Comparison of ENCODE assay signal across 19 cellular contexts in the genomic region with DNA sequence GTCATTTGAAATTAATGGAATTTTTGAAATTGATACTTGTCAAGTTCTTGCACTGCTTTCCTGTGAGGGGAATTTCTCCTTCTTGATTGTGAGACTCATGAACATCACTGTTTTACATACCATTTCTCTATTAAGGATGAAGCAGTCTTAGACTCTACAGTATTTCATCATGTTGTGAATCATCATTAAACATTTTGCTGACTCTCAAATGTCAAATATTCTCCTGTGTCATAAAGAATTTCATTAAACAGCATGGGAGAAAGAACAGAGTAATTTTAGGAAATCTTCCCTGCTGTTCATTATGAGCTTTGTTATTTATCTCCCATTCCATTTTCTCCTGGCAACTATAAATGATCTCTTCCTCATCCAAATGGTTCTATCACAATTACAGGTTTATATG.
DNase-seq lines count a peak whose midpoint lies in the region; ATAC-seq and TF ChIP-seq lines count a peak whose summit lies in the region.
"Had no signal": no experiment of that assay in that cellular context is flagged by ENCODE, and none has a peak within 500 bp of the region (broad histone marks: within the 10 kb centered on the region; RNA-seq: fewer than 3 reads in every experiment).

No MANE protein-coding gene starts in this region.

- no peak for TF ChIP-seq POLR2A in GM18505 (IDR thresholded peaks at IDR 0.05; ENCODE audit: borderline replicate concordance, extremely low read depth, insufficient read depth, insufficient read length)

- DNase-seq in HS-5 (ENCODE audit: low read depth) (peak; percentile 16), amniotic epithelial cell (ENCODE audit: low read depth) (peak; percentile 70), fibroblast of peridontal ligament (ENCODE audit: extremely low read depth) (peak; percentile 78), renal cortical epithelial cell (ENCODE audit: low read depth) (peak; percentile 39), 8988T (no peak), ureter (ENCODE audit: low spot score) (no peak), NCI-H128 (lab: John Stamatoyannopoulos, UW; ENCODE audit: unreplicated experiment) (no peak)
- DNase-seq: activated effector memory CD4-positive, alpha-beta T cell treated with anti-CD3 and anti-CD28 coated beads, Interleukin-2, amount 50 U/mL, for 16 hours; DMS79 treated with DMSO at 0.1 percent for 48 hours; head of caudate nucleus; NCI-H1436; NCI-H69; occipital lobe; retina; SHP77 treated with DMSO at 0.1 percent for 48 hours; stomach; T-helper 1 cell; trophoblast cell had no signal

- no peak for ATAC-seq in GM18505 (IDR thresholded peaks at IDR 0.05; ENCODE audit: unreplicated experiment)

Comparison
In these comparisons a context has a peak if more than half of its experiments do, and no peak if none do; other contexts are left out.
1. DNase-seq: peak in HS-5 (single experiment), amniotic epithelial cell (single experiment), fibroblast of peridontal ligament (single experiment) and renal cortical epithelial cell (single experiment); none in 8988T (single experiment), ureter (single experiment) and NCI-H128 (single experiment).